ENCODE assay signal across 8 cellular contexts in the genomic region with DNA sequence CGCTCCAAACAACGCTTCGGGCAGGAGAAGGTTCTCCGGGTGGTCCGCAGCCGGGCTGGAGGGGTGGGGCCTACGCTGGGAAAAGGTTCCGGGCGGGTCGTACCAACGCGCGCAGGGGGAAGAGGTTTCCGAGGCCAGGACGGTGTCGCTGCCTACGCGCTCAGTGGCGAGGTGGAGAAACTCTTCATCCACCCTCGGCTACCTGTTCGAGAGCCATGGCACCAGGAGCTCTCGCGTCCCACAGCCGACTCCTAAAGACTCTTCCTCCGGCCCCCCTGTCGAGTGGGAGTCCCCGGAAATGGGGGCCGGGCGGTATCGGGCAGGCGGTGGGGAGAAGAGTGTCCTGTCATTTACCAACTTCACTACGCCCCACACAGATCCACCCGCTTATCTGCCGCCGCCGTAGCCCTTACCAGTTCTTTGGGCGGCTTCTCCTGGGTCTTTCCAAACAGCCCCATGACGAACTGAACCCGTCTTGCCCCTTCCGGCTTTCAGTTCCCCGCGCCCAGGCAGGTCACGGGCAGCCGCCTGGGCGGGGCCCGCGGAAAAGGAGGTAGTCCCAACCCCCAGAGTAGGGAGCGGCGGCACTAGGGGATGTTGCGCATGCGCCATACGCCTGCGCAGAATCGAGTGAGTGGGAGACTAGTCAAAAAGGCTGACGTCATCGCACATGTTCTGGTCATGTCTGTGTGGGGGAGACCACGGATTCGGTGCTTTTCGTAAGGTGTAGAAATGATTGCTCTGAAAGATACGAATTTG. TPM values are rescaled to one million over a fixed set of nuclear protein-coding genes. Genes with fewer than 3 reads are reported as not detected.
DNase-seq lines count a peak whose midpoint lies in the region; ATAC-seq and TF ChIP-seq lines count a peak whose summit lies in the region.

A gene (minus strand): TSS at position 553 of the 759 bp plus-strand sequence. CDS start 95 bp downstream, at position 458.

- peak within 1 kb of the TSS; percentile 98 for H3K27ac Mint-ChIP-seq in T-helper 17 cell

- ATAC-seq in HG02885 (IDR thresholded peaks at IDR 0.05; ENCODE audit: poor library complexity, unreplicated experiment), result peak; percentile 91
- ATAC-seq in T-helper 17 cell, result peak; percentile 90

- H3K4me1 ChIP-seq in left ventricle myocardium inferior (peaks cover 59% of the 10 kb centered on the region), prostate gland (replicated peaks) (no peaks in the 10 kb centered on the region), urinary bladder (ENCODE audit: insufficient read depth) (peaks cover 4% of the 10 kb centered on the region)

- intact Hi-C loops in left ventricle myocardium inferior (cut with micrococcal nuclease) (no loop called here), prostate gland (cut with DNase I) (loop anchor here (1.0 to 2.0 kb wide), 2 partner anchors 60 to 120 kb away; a partner anchor contains a TSS)

- peaks cover 28% of the 10 kb centered on the region for H3K4me1 Mint-ChIP-seq in T-helper 17 cell

- H3K4me3 ChIP-seq in left ventricle myocardium inferior (peak within 1 kb of the TSS; percentile 81), prostate gland (peak within 1 kb of the TSS; percentile 68 to 83), urinary bladder (ENCODE audit: low read depth, low read length) (peak within 1 kb of the TSS; percentile 71)

- peaks cover 2% of the 10 kb centered on the region for H3K36me3 Mint-ChIP-seq in T-helper 17 cell (ENCODE audit: low read depth)

- TF ChIP-seq CTCF in left ventricle myocardium inferior (IDR thresholded peaks at IDR 0.05; ENCODE audit: borderline replicate concordance) (no peak), prostate gland (IDR thresholded peaks at IDR 0.05) (no peak)

- peaks cover 22% of the 10 kb centered on the region for H3K27me3 Mint-ChIP-seq in T-helper 17 cell

- no peaks in the 10 kb centered on the region for H3K36me3 ChIP-seq in left ventricle myocardium inferior
- no peaks in the 10 kb centered on the region for H3K36me3 ChIP-seq in prostate gland
- no peaks in the 10 kb centered on the region for H3K36me3 ChIP-seq in urinary bladder (ENCODE audit: insufficient read depth)

- H3K27me3 ChIP-seq in left ventricle myocardium inferior (ENCODE audit: low read depth), result no peaks in the 10 kb centered on the region
- H3K27me3 ChIP-seq in prostate gland (replicated peaks; ENCODE audit: insufficient read depth), result no peaks in the 10 kb centered on the region

- H3K4me3 Mint-ChIP-seq in T-helper 17 cell, result peak within 1 kb of the TSS; percentile 97

- DNase-seq in NCI-H1694 treated with DMSO at 0.1 percent for 48 hours (lab: John Stamatoyannopoulos, UW) (peak; percentile 97), T-helper 17 cell (peak; percentile 93 to 97 (median 95)), amygdala (lab: John Stamatoyannopoulos, UW) (peak; percentile 74 to 99 (median 92)), left ventricle myocardium inferior (peak; percentile 96), prostate gland (ENCODE audit: low spot score) (peak; percentile 94)

- TF ChIP-seq POLR2A in GM15510 (IDR thresholded peaks at IDR 0.05; ENCODE audit: borderline replicate concordance, extremely low read depth, insufficient read length) (peak; percentile 65), prostate gland (IDR thresholded peaks at IDR 0.05) (peak; percentile 54)

- H3K9me3 ChIP-seq in T-helper 17 cell (ENCODE audit: control insufficient read depth, low read length, poor library complexity, severe bottlenecking) (no peaks in the 10 kb centered on the region), left ventricle myocardium inferior (replicated peaks) (no peaks in the 10 kb centered on the region), prostate gland (no peaks in the 10 kb centered on the region)

- peak within 1 kb of the TSS; percentile 99 for H3K27ac ChIP-seq in left ventricle myocardium inferior (replicated peaks)
- H3K27ac ChIP-seq in prostate gland, result peak within 1 kb of the TSS; percentile 98 to 100
- H3K27ac ChIP-seq in urinary bladder (ENCODE audit: low read depth), result peak within 1 kb of the TSS; percentile 98

- 2% methylated on average over 40 of the region's 60 CpGs for WGBS in prostate gland
- WGBS in urinary bladder, result under 1% methylated on average over 60 of the region's 60 CpGs

RNA-seq across cellular contexts. Expression of the gene that starts here (rescaled TPM):
- total RNA-seq in T-helper 17 cell (10 to 100 TPM; 53.9 to 70.2 TPM), left ventricle myocardium inferior (149 TPM), prostate gland (100 to 1,000 TPM; 109 to 126 TPM), urinary bladder (69.4 TPM)
- 163 TPM for polyA plus RNA-seq in urinary bladder

Comparison
In these comparisons a context has a peak if more than half of its experiments do, and no peak if none do; other contexts are left out.
1. Peak in every context shown above with its lines: DNase-seq, ATAC-seq, H3K4me3 ChIP-seq and H3K27ac ChIP-seq.